In genomic region chr16:61946019-61946418, GRCh38 we compare ENCODE assay signal across 21 cellular contexts.
DNase-seq lines count a peak whose midpoint lies in the region; ATAC-seq and TF ChIP-seq lines count a peak whose summit lies in the region.
"Had no signal": no experiment of that assay in that cellular context is flagged by ENCODE, and none has a peak within 500 bp of the region (broad histone marks: within the 10 kb centered on the region; RNA-seq: fewer than 3 reads in every experiment).

No MANE protein-coding gene starts in this region.

- H3K27me3 ChIP-seq in DND-41 (ENCODE audit: insufficient read depth, low read length, poor library complexity), result no peaks in the 10 kb centered on the region
- no peaks in the 10 kb centered on the region for H3K27me3 ChIP-seq in mesendoderm (ENCODE audit: insufficient read depth, low read length, poor library complexity)
- H3K27me3 ChIP-seq in heart left ventricle, result no peaks in the 10 kb centered on the region

- H3K79me2 ChIP-seq in DND-41 (ENCODE audit: insufficient read depth, low read length) (no peaks in the 10 kb centered on the region), mesendoderm (ENCODE audit: control insufficient read depth, insufficient read depth, low read length) (no peaks in the 10 kb centered on the region)

- no peak overlapping the region for H4K8ac ChIP-seq in mesendoderm (ENCODE audit: low read depth, low read length)

- peak; percentile 8 for TF ChIP-seq CTCF in DND-41 (IDR thresholded peaks at IDR 0.05; ENCODE audit: borderline replicate concordance, extremely low read depth, low read length, poor library complexity, severe bottlenecking)
- TF ChIP-seq CTCF in WTC11 (IDR thresholded peaks at IDR 0.05), result 0 out of 2 replicates have a peak, but pooled peaks have one; percentile 25
- no peak for TF ChIP-seq CTCF in heart left ventricle (IDR thresholded peaks at IDR 0.05)

- H3K27ac ChIP-seq in DND-41 (ENCODE audit: low read length) (no peak overlapping the region), mesendoderm (ENCODE audit: low read depth, low read length) (no peak overlapping the region), heart left ventricle (no peak overlapping the region)
- H3K27ac ChIP-seq: A549, PC-9 had no signal

- H3K56ac ChIP-seq in mesendoderm (ENCODE audit: low read length), result no peak overlapping the region

- POLR2A ChIA-PET in WTC11 (lab: Charles Lee), result no interaction called here

- no peak overlapping the region for H2BK5ac ChIP-seq in mesendoderm (ENCODE audit: low read length)

- H4K20me1 ChIP-seq in DND-41 (ENCODE audit: insufficient read depth, low read length), result no peaks in the 10 kb centered on the region

- no peak overlapping the region for H2AK5ac ChIP-seq in mesendoderm (ENCODE audit: low read length)

- CTCF ChIA-PET in WTC11 (lab: Charles Lee), result interaction anchor here (0.9 to 2.0 kb wide), 4 partner anchors 121 to 132 kb away, joined by 3 to 9 read pairs (median 5); no protein-coding TSS in a partner anchor

- H2BK120ac ChIP-seq in mesendoderm (ENCODE audit: low read depth, low read length), result no peak overlapping the region

- H3K36me3 ChIP-seq in DND-41 (ENCODE audit: insufficient read depth, low read length), result no peaks in the 10 kb centered on the region
- no peaks in the 10 kb centered on the region for H3K36me3 ChIP-seq in mesendoderm (ENCODE audit: control insufficient read depth, insufficient read depth, low read length)
- no peaks in the 10 kb centered on the region for H3K36me3 ChIP-seq in heart left ventricle

- H3K27me3 Mint-ChIP-seq in WTC11 (ENCODE audit: low read depth), result no peaks in the 10 kb centered on the region
- H3K27me3 Mint-ChIP-seq in stimulated activated memory B cell treated with anti-CD40 and anti-IgM and Interleukin-4, amounts not matched to agents 10 μg/mL and 1 μg/mL and 100 μg/mL, for 72 hours, result no peaks in the 10 kb centered on the region
- H3K27me3 Mint-ChIP-seq: IgD-negative memory B cell had no signal

- H3K4me1 Mint-ChIP-seq in WTC11, result peaks cover 25% of the 10 kb centered on the region
- H3K4me1 Mint-ChIP-seq in stimulated activated memory B cell treated with anti-CD40 and anti-IgM and Interleukin-4, amounts not matched to agents 10 μg/mL and 1 μg/mL and 100 μg/mL, for 72 hours, result no peaks in the 10 kb centered on the region
- H3K4me1 Mint-ChIP-seq: CD14-positive monocyte, IgD-negative memory B cell had no signal

- H3K4ac ChIP-seq in mesendoderm (ENCODE audit: low read depth, low read length), result peak overlapping the region; percentile 12

- H3K36me3 Mint-ChIP-seq in WTC11, result 0 out of 2 replicates have a peak, but pooled peaks cover 7% of the 10 kb centered on the region
- H3K36me3 Mint-ChIP-seq in stimulated activated memory B cell treated with anti-CD40 and anti-IgM and Interleukin-4, amounts not matched to agents 10 μg/mL and 1 μg/mL and 100 μg/mL, for 72 hours, result no peaks in the 10 kb centered on the region
- H3K36me3 Mint-ChIP-seq: CD14-positive monocyte had no signal

- no peak overlapping the region for H3K23ac ChIP-seq in mesendoderm (ENCODE audit: low read length)

- H3K4me3 Mint-ChIP-seq in WTC11, result no peak overlapping the region
- H3K4me3 Mint-ChIP-seq in stimulated activated memory B cell treated with anti-CD40 and anti-IgM and Interleukin-4, amounts not matched to agents 10 μg/mL and 1 μg/mL and 100 μg/mL, for 72 hours, result no peak overlapping the region
- H3K4me3 Mint-ChIP-seq: CD14-positive monocyte, IgD-negative memory B cell had no signal

- TF ChIP-seq POLR2A in heart left ventricle (IDR thresholded peaks at IDR 0.05), result no peak

- H3K9me3 Mint-ChIP-seq in WTC11, result peaks cover 9% of the 10 kb centered on the region
- peaks cover 6% of the 10 kb centered on the region for H3K9me3 Mint-ChIP-seq in stimulated activated memory B cell treated with anti-CD40 and anti-IgM and Interleukin-4, amounts not matched to agents 10 μg/mL and 1 μg/mL and 100 μg/mL, for 72 hours

- no peaks in the 10 kb centered on the region for H3K79me1 ChIP-seq in mesendoderm (ENCODE audit: low read length)

- no peak overlapping the region for H2BK15ac ChIP-seq in mesendoderm (replicated peaks; ENCODE audit: low read depth)

- no peak overlapping the region for H3K4me2 ChIP-seq in DND-41 (ENCODE audit: insufficient read depth, low read length)
- H3K4me2 ChIP-seq in mesendoderm (ENCODE audit: low read length), result no peak overlapping the region
- H3K4me2 ChIP-seq: A549, PC-9 had no signal

- no peak overlapping the region for H3K18ac ChIP-seq in mesendoderm (ENCODE audit: low read length)

- no peak overlapping the region for H2AFZ ChIP-seq in DND-41 (ENCODE audit: low read depth, low read length)
- H2AFZ ChIP-seq: PC-9 had no signal

- DNase-seq in DND-41, result no peak
- peak; percentile 21 for DNase-seq in NAMALWA (ENCODE audit: low spot score)
- DNase-seq in WTC11 (ENCODE audit: low spot score), result no peak
- DNase-seq in mesendoderm, result peak; percentile 35
- no peak for DNase-seq in heart left ventricle
- no peak for DNase-seq in islet precursor cell
- DNase-seq in germinal center (ENCODE audit: low spot score), result no peak
- DNase-seq: AML-193; DMS 273 treated with DMSO at 0.1 percent for 48 hours; NCI-H1048; NCI-H1694; NCI-H345; NCI-H526 treated with DMSO at 0.1 percent for 48 hours; NK-92 treated with Interleukin-12 subunit alpha and Interleukin-12 subunit beta, amount 100 ng/mL, for 24 hours; PC-9; SW 1271 had no signal

- H3K9ac ChIP-seq in DND-41 (ENCODE audit: low read depth, low read length) (no peak overlapping the region), mesendoderm (ENCODE audit: low read length) (no peak overlapping the region)

- H3K4me3 ChIP-seq in DND-41 (ENCODE audit: low read depth in 1 of 2, low read length in 2 of 2) (no peak overlapping the region), mesendoderm (ENCODE audit: low read length) (no peak overlapping the region), heart left ventricle (no peak overlapping the region)
- H3K4me3 ChIP-seq: A549, PC-9 had no signal

- H3K9me3 ChIP-seq in DND-41 (ENCODE audit: insufficient read depth, low read length, severe bottlenecking), result no peaks in the 10 kb centered on the region
- H3K9me3 ChIP-seq in heart left ventricle, result peaks cover 0 to 5% (median 0%) of the 10 kb centered on the region in 12 donors
- H3K9me3 ChIP-seq: A549 had no signal

- H4K5ac ChIP-seq in mesendoderm (ENCODE audit: low read length), result no peak overlapping the region

- no peak overlapping the region for H3K27ac Mint-ChIP-seq in WTC11
- H3K27ac Mint-ChIP-seq in stimulated activated memory B cell treated with anti-CD40 and anti-IgM and Interleukin-4, amounts not matched to agents 10 μg/mL and 1 μg/mL and 100 μg/mL, for 72 hours, result no peak overlapping the region
- H3K27ac Mint-ChIP-seq: IgD-negative memory B cell had no signal

- intact Hi-C loops in heart left ventricle (cut with DNase I), result loop anchor here in 1 of 10 donors (10.0 kb wide), 1 partner anchor 61 kb away; no protein-coding TSS in a partner anchor

- ATAC-seq in DND-41 (ENCODE audit: insufficient read depth, low read depth) (no peak), WTC11 (peak; percentile 39; the same call in 1 of the 2 replicates), heart left ventricle (no peak)
- no peak for ATAC-seq in stimulated activated memory B cell treated with anti-CD40 and anti-IgM and Interleukin-4, amounts not matched to agents 10 μg/mL and 1 μg/mL and 100 μg/mL, for 72 hours
- ATAC-seq: A549, HCT116 had no signal

- no peaks in the 10 kb centered on the region for H3K4me1 ChIP-seq in DND-41 (ENCODE audit: insufficient read depth, low read length)
- H3K4me1 ChIP-seq in mesendoderm (ENCODE audit: control insufficient read depth, low read depth, low read length), result no peaks in the 10 kb centered on the region
- H3K4me1 ChIP-seq in heart left ventricle, result no peaks in the 10 kb centered on the region
- H3K4me1 ChIP-seq: A549 had no signal

TF ChIP-seq in WTC11, 78 proteins besides CTCF, POLR2A, EP300 and RAD21 (continues in another document):
- TF ChIP-seq TCF7 (CRISPR knock-in tag; IDR thresholded peaks at IDR 0.05; ENCODE audit: low read depth) (no peak), IRF1 (CRISPR knock-in tag; IDR thresholded peaks at IDR 0.05) (no peak), JUN (CRISPR knock-in tag; IDR thresholded peaks at IDR 0.05) (no peak), ATF2 (CRISPR knock-in tag; IDR thresholded peaks at IDR 0.05; ENCODE audit: borderline replicate concordance, low read depth) (no peak), MLX (CRISPR knock-in tag; IDR thresholded peaks at IDR 0.05) (no peak), ZNF138 (CRISPR knock-in tag; conservative IDR thresholded peaks at IDR 0.05) (no peak), SOX15 (CRISPR knock-in tag; IDR thresholded peaks at IDR 0.05) (no peak), USF2 (CRISPR knock-in tag; IDR thresholded peaks at IDR 0.05) (no peak)

Comparison
In these comparisons a context has a peak if more than half of its experiments do, and no peak if none do; other contexts are left out.
1. DNase-seq: peak in NAMALWA (single experiment) and mesendoderm (single experiment); none in DND-41 (single experiment), WTC11 (single experiment), heart left ventricle (0 of 5), islet precursor cell (single experiment) and germinal center (single experiment).
2. CTCF ChIP-seq: peak in DND-41 (single experiment) and WTC11 (single experiment); none in heart left ventricle (0 of 12).